ENCODE assay signal across 1 cellular context in the genomic region with DNA sequence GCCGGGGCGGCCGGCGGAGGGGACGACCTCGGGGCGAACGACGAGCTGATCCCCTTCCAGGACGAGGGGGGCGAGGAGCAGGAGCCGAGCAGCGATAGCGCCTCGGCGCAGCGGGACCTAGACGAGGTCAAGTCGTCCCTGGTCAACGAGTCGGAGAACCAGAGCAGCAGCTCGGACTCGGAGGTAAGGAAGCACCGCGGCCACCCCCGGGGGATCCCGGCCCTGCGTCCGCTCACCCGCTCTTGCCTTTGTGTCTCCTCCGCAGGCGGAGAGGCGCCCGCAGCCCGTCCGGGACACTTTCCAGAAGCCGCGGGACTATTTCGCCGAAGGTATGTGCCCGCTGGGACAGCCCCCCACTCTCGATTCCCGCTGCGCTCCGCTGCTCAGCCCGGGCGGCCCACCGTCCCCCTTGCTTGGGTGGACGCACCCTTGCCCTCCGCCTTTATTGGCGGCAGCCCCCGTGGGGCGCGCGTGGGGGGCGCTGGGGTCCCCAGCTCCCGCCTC.
TF ChIP-seq lines count a peak whose summit lies in the region.

No MANE protein-coding gene starts in this region.

TF ChIP-seq in GM12878, 131 proteins besides CTCF, POLR2A, EP300 and RAD21 (continued from another document):
- TF ChIP-seq ZNF274 (IDR thresholded peaks at IDR 0.05; ENCODE audit: insufficient read depth, insufficient read length) (no peak), MTA3 (IDR thresholded peaks at IDR 0.05; ENCODE audit: borderline replicate concordance, low read length) (no peak), PML (IDR thresholded peaks at IDR 0.05; ENCODE audit: low read length) (no peak), ZZZ3 (IDR thresholded peaks at IDR 0.05; ENCODE audit: control insufficient read depth, insufficient read length, low read depth) (no peak), MXI1 (IDR thresholded peaks at IDR 0.05; ENCODE audit: low read depth, low read length) (no peak), SMAD5 (IDR thresholded peaks at IDR 0.05; ENCODE audit: low read depth) (no peak), NFXL1 (IDR thresholded peaks at IDR 0.05; ENCODE audit: borderline replicate concordance) (no peak), NRF1 (conservative IDR thresholded peaks at IDR 0.05; ENCODE audit: low read depth, low read length) (no peak), MTA2 (IDR thresholded peaks at IDR 0.05; ENCODE audit: low read depth) (no peak), LARP7 (IDR thresholded peaks at IDR 0.05) (no peak)
- TF ChIP-seq, protein P1, sequence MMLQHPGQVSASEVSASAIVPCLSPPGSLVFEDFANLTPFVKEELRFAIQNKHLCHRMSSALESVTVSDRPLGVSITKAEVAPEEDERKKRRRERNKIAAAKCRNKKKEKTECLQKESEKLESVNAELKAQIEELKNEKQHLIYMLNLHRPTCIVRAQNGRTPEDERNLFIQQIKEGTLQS (IDR thresholded peaks at IDR 0.05; ENCODE audit: borderline replicate concordance, extremely low read depth, low read depth, low read length), result no peak
- TF ChIP-seq, protein P2, sequence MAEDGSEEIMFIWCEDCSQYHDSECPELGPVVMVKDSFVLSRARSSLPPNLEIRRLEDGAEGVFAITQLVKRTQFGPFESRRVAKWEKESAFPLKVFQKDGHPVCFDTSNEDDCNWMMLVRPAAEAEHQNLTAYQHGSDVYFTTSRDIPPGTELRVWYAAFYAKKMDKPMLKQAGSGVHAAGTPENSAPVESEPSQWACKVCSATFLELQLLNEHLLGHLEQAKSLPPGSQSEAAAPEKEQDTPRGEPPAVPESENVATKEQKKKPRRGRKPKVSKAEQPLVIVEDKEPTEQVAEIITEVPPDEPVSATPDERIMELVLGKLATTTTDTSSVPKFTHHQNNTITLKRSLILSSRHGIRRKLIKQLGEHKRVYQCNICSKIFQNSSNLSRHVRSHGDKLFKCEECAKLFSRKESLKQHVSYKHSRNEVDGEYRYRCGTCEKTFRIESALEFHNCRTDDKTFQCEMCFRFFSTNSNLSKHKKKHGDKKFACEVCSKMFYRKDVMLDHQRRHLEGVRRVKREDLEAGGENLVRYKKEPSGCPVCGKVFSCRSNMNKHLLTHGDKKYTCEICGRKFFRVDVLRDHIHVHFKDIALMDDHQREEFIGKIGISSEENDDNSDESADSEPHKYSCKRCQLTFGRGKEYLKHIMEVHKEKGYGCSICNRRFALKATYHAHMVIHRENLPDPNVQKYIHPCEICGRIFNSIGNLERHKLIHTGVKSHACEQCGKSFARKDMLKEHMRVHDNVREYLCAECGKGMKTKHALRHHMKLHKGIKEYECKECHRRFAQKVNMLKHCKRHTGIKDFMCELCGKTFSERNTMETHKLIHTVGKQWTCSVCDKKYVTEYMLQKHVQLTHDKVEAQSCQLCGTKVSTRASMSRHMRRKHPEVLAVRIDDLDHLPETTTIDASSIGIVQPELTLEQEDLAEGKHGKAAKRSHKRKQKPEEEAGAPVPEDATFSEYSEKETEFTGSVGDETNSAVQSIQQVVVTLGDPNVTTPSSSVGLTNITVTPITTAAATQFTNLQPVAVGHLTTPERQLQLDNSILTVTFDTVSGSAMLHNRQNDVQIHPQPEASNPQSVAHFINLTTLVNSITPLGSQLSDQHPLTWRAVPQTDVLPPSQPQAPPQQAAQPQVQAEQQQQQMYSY (CRISPR knock-in tag; IDR thresholded peaks at IDR 0.05), result no peak
- TF ChIP-seq, protein P3, sequence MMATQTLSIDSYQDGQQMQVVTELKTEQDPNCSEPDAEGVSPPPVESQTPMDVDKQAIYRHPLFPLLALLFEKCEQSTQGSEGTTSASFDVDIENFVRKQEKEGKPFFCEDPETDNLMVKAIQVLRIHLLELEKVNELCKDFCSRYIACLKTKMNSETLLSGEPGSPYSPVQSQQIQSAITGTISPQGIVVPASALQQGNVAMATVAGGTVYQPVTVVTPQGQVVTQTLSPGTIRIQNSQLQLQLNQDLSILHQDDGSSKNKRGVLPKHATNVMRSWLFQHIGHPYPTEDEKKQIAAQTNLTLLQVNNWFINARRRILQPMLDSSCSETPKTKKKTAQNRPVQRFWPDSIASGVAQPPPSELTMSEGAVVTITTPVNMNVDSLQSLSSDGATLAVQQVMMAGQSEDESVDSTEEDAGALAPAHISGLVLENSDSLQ (IDR thresholded peaks at IDR 0.05), result no peak
- TF ChIP-seq, protein P4, sequence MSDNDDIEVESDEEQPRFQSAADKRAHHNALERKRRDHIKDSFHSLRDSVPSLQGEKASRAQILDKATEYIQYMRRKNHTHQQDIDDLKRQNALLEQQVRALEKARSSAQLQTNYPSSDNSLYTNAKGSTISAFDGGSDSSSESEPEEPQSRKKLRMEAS (IDR thresholded peaks at IDR 0.05; ENCODE audit: low read depth, low read length), result no peak
